15 cellular contexts compared by ENCODE assay signal in genomic region chr5:54220230-54221040, GRCh38.
DNase-seq lines count a peak whose midpoint lies in the region; ATAC-seq and TF ChIP-seq lines count a peak whose summit lies in the region.
"Had no signal": no experiment of that assay in that cellular context is flagged by ENCODE, and none has a peak within 500 bp of the region (broad histone marks: within the 10 kb centered on the region; RNA-seq: fewer than 3 reads in every experiment).

No MANE protein-coding gene starts in this region.

- peaks cover 20% of the 10 kb centered on the region for H3K36me3 Mint-ChIP-seq in nephron progenitor cell (ENCODE audit: low read depth)

- ATAC-seq in SK-N-SH treated with all-trans-retinoic acid at 6 μM for 48 hours (no peak), upper lobe of left lung (ENCODE audit: low FRiP score in 2 of 2) (no peak), GM21528 (IDR thresholded peaks at IDR 0.05; ENCODE audit: low FRiP score, unreplicated experiment) (no peak), HG02571 (IDR thresholded peaks at IDR 0.05; ENCODE audit: unreplicated experiment) (no peak)

- no peaks in the 10 kb centered on the region; the same call in 1 of the 2 replicates for H3K79me2 ChIP-seq in SK-N-SH (ENCODE audit: insufficient read depth)

- no peaks in the 10 kb centered on the region for H4K20me1 ChIP-seq in SK-N-SH (ENCODE audit: insufficient read depth)

- H3K9me3 Mint-ChIP-seq in nephron progenitor cell: peaks cover 19% of the 10 kb centered on the region
- H3K9me3 Mint-ChIP-seq: CD8-positive, alpha-beta memory T cell had no signal

- peaks cover 3% of the 10 kb centered on the region for H3F3A ChIP-seq in SK-N-SH (replicated peaks; ENCODE audit: insufficient read depth)

- peak; percentile 6 for DNase-seq in SK-N-SH
- no peak for DNase-seq in fibroblast of villous mesenchyme (ENCODE audit: low read depth)
- no peak for DNase-seq in nephron progenitor cell
- no peak for DNase-seq in upper lobe of left lung
- DNase-seq in H7: no peak
- DNase-seq: CD8-positive, alpha-beta memory T cell; NCI-H1417 treated with DMSO at 0.1 percent for 48 hours; NCI-H2081 treated with DMSO at 0.1 percent for 48 hours; NCI-H2227 treated with DMSO at 0.1 percent for 48 hours; NCI-H526 had no signal

- no peak overlapping the region for H3K4me2 ChIP-seq in SK-N-SH
- H3K4me2 ChIP-seq: BLaER1 had no signal

- CTCF ChIA-PET in SK-N-SH (lab: Yijun Ruan, JAX): no interaction called here

- H3K4me3 ChIP-seq in SK-N-SH (ENCODE audit: low read depth in 2 of 2, low read length in 1 of 2) (no peak overlapping the region), fibroblast of villous mesenchyme (ENCODE audit: low read depth, low read length) (peak overlapping the region; percentile 24), upper lobe of left lung (peak overlapping the region in 3 of 4 donors; percentile 15 to 34 (median 17)), H7 (ENCODE audit: insufficient read depth, low read depth, low read length) (no peak overlapping the region)
- H3K4me3 ChIP-seq: BLaER1 had no signal

- peak overlapping the region; percentile 70 for H3K27ac Mint-ChIP-seq in nephron progenitor cell

- 82% methylated on average over 12 of the region's 12 CpGs for WGBS in SK-N-SH (ENCODE audit: low lambda C conversion rate)
- WGBS in upper lobe of left lung, 2 donors: 63 to 69% methylated on average over 12 of the region's 12 CpGs

- POLR2A ChIA-PET in SK-N-SH (lab: Yijun Ruan, JAX): no interaction called here

- no peaks in the 10 kb centered on the region for H3K27me3 Mint-ChIP-seq in nephron progenitor cell (ENCODE audit: low read depth, poor library complexity)
- H3K27me3 Mint-ChIP-seq: CD8-positive, alpha-beta memory T cell had no signal

- no peak overlapping the region for H3K4me3 Mint-ChIP-seq in nephron progenitor cell
- H3K4me3 Mint-ChIP-seq: CD8-positive, alpha-beta memory T cell had no signal

- H3K9ac ChIP-seq in SK-N-SH: no peak overlapping the region
- H3K9ac ChIP-seq: BLaER1 had no signal

- H3K9me3 ChIP-seq in SK-N-SH (no peaks in the 10 kb centered on the region), upper lobe of left lung (no peaks in the 10 kb centered on the region)

- H2AFZ ChIP-seq in SK-N-SH (ENCODE audit: low read depth): no peak overlapping the region

- TF ChIP-seq CTCF in SK-N-SH (IDR thresholded peaks at IDR 0.05) (no peak), fibroblast of villous mesenchyme (IDR thresholded peaks at IDR 0.05; ENCODE audit: insufficient read depth, low read depth, low read length) (no peak), nephron progenitor cell (IDR thresholded peaks at IDR 0.05) (no peak), upper lobe of left lung (IDR thresholded peaks at IDR 0.05) (no peak)

- TF ChIP-seq POLR2A in upper lobe of left lung (IDR thresholded peaks at IDR 0.05): no peak

- H3K27me3 ChIP-seq in SK-N-SH (ENCODE audit: insufficient read depth) (no peaks in the 10 kb centered on the region), upper lobe of left lung (no peaks in the 10 kb centered on the region), H7 (ENCODE audit: control insufficient read depth, insufficient read depth, low read length) (no peaks in the 10 kb centered on the region)
- H3K27me3 ChIP-seq: BLaER1 had no signal

- no peak for TF ChIP-seq EP300 in SK-N-SH (IDR thresholded peaks at IDR 0.05; ENCODE audit: borderline replicate concordance in 1 of 2, low read depth in 1 of 2, low read length in 1 of 2)
- TF ChIP-seq EP300 in upper lobe of left lung (IDR thresholded peaks at IDR 0.05): no peak

- H3K36me3 ChIP-seq in SK-N-SH (replicated peaks in 1 of 2; ENCODE audit: control insufficient read depth in 1 of 2, insufficient read depth in 2 of 2, low read length in 1 of 2): peaks cover 0 to 5% of the 10 kb centered on the region in 2 experiments
- H3K36me3 ChIP-seq in upper lobe of left lung: no peaks in the 10 kb centered on the region
- H3K36me3 ChIP-seq in H7 (replicated peaks; ENCODE audit: control insufficient read depth, insufficient read depth, low read length): no peaks in the 10 kb centered on the region

- peaks cover 64% of the 10 kb centered on the region for H3K4me1 Mint-ChIP-seq in nephron progenitor cell

- TF ChIP-seq RAD21 in SK-N-SH (IDR thresholded peaks at IDR 0.05; ENCODE audit: low read length): no peak

- H3K9me2 ChIP-seq in SK-N-SH: no peaks in the 10 kb centered on the region

- H3K4me1 ChIP-seq in SK-N-SH (ENCODE audit: control insufficient read depth in 1 of 2, insufficient read depth in 2 of 2, low read depth in 1 of 2, low read length in 1 of 2): peaks cover 0 to 2% of the 10 kb centered on the region in 2 experiments; a peak in 2 of 4 replicates
- peaks cover 0 to 3% (median 1%) of the 10 kb centered on the region in 4 donors for H3K4me1 ChIP-seq in upper lobe of left lung
- H3K4me1 ChIP-seq: BLaER1 had no signal

- H3K27ac ChIP-seq in SK-N-SH (ENCODE audit: low read depth in 2 of 2, low read length in 1 of 2) (no peak overlapping the region), upper lobe of left lung (no peak overlapping the region)
- H3K27ac ChIP-seq: 22Rv1, BLaER1 had no signal

TF ChIP-seq in SK-N-SH, 30 proteins besides CTCF, POLR2A, EP300 and RAD21:
- TF ChIP-seq CHD2 (IDR thresholded peaks at IDR 0.05; ENCODE audit: low read length, partially characterized antibody) (no peak), TAF1 (IDR thresholded peaks at IDR 0.05; ENCODE audit: borderline replicate concordance, low read depth, low read length) (no peak), MEF2A (IDR thresholded peaks at IDR 0.05; ENCODE audit: borderline replicate concordance, low read depth) (no peak), RXRA (IDR thresholded peaks at IDR 0.05; ENCODE audit: borderline replicate concordance, low read depth) (no peak), REST (IDR thresholded peaks at IDR 0.05; ENCODE audit: low read depth, low read length) (no peak), SMC3 (IDR thresholded peaks at IDR 0.05; ENCODE audit: low read depth, low read length) (no peak), GATA2 (CRISPR knock-in tag; IDR thresholded peaks at IDR 0.05) (peak; percentile 61)
TF ChIP-seq in SK-N-SH: peak in this region for 1.

TF ChIP-seq in SK-N-SH treated with all-trans-retinoic acid at 6 μM for 48 hours, 23 proteins besides CTCF, POLR2A, EP300 and RAD21:
- TF ChIP-seq ZNF8 (CRISPR knock-in tag; IDR thresholded peaks at IDR 0.05) (no peak), ESRRG (CRISPR knock-in tag; IDR thresholded peaks at IDR 0.05) (no peak), OSR1 (CRISPR knock-in tag; IDR thresholded peaks at IDR 0.05) (no peak), ZNF565 (CRISPR knock-in tag; conservative IDR thresholded peaks at IDR 0.05; ENCODE audit: low read depth) (no peak), CSRNP3 (CRISPR knock-in tag; IDR thresholded peaks at IDR 0.05) (no peak), ARNTL (CRISPR knock-in tag; IDR thresholded peaks at IDR 0.05; ENCODE audit: borderline replicate concordance, low read depth) (no peak), ZNF70 (CRISPR knock-in tag; IDR thresholded peaks at IDR 0.05) (no peak), RARB (CRISPR knock-in tag; IDR thresholded peaks at IDR 0.05) (no peak), CSDC2 (CRISPR knock-in tag; IDR thresholded peaks at IDR 0.05) (no peak), SNAI2 (CRISPR knock-in tag; IDR thresholded peaks at IDR 0.05) (no peak), ZFP3 (CRISPR knock-in tag; IDR thresholded peaks at IDR 0.05) (no peak), GLIS3 (CRISPR knock-in tag; IDR thresholded peaks at IDR 0.05) (no peak), PPARA (CRISPR knock-in tag; IDR thresholded peaks at IDR 0.05; ENCODE audit: borderline replicate concordance) (no peak), BACH2 (CRISPR knock-in tag; IDR thresholded peaks at IDR 0.05; ENCODE audit: borderline replicate concordance) (no peak), ZC3H10 (CRISPR knock-in tag; IDR thresholded peaks at IDR 0.05) (no peak)
- TF ChIP-seq, protein P1, sequence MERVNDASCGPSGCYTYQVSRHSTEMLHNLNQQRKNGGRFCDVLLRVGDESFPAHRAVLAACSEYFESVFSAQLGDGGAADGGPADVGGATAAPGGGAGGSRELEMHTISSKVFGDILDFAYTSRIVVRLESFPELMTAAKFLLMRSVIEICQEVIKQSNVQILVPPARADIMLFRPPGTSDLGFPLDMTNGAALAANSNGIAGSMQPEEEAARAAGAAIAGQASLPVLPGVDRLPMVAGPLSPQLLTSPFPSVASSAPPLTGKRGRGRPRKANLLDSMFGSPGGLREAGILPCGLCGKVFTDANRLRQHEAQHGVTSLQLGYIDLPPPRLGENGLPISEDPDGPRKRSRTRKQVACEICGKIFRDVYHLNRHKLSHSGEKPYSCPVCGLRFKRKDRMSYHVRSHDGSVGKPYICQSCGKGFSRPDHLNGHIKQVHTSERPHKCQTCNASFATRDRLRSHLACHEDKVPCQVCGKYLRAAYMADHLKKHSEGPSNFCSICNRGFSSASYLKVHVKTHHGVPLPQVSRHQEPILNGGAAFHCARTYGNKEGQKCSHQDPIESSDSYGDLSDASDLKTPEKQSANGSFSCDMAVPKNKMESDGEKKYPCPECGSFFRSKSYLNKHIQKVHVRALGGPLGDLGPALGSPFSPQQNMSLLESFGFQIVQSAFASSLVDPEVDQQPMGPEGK (CRISPR knock-in tag; IDR thresholded peaks at IDR 0.05; ENCODE audit: borderline replicate concordance): no peak
TF ChIP-seq in SK-N-SH treated with all-trans-retinoic acid at 6 μM for 48 hours: peak in this region for 0.

Comparison
In these comparisons a context has a peak if more than half of its experiments do, and no peak if none do; other contexts are left out.
1. H3K4me3 ChIP-seq: peak in fibroblast of villous mesenchyme (single experiment) and upper lobe of left lung (3 of 4); none in SK-N-SH (0 of 2) and H7 (single experiment).